9 cellular contexts compared by ENCODE assay signal in genomic region chr4:182449960-182450359, GRCh38.
DNase-seq lines count a peak whose midpoint lies in the region; ATAC-seq and TF ChIP-seq lines count a peak whose summit lies in the region.
"Had no signal": no experiment of that assay in that cellular context is flagged by ENCODE, and none has a peak within 500 bp of the region (broad histone marks: within the 10 kb centered on the region; RNA-seq: fewer than 3 reads in every experiment).

No MANE protein-coding gene starts in this region.

- H3K4me1 ChIP-seq in vagina (peaks cover 21% of the 10 kb centered on the region), body of pancreas (peaks cover 15% of the 10 kb centered on the region)

- intact Hi-C loops in vagina (cut with DNase I), result no loop called here
- intact Hi-C loops in body of pancreas (cut with DNase I), result no loop called here

- peak overlapping the region; percentile 76 for H3K4me3 Mint-ChIP-seq in stimulated activated naive CD8-positive, alpha-beta T cell treated with anti-CD3 and anti-CD28 coated beads, Interleukin-15, Interleukin-2, amounts not matched to agents 100 ng/mL and 50 ng/mL, for 24 hours
- H3K4me3 Mint-ChIP-seq in mesothelial cell of epicardium, result peak overlapping the region; percentile 95

- H3K27me3 Mint-ChIP-seq in stimulated activated naive CD8-positive, alpha-beta T cell treated with anti-CD3 and anti-CD28 coated beads, Interleukin-15, Interleukin-2, amounts not matched to agents 100 ng/mL and 50 ng/mL, for 24 hours, result peaks cover 73% of the 10 kb centered on the region
- H3K27me3 Mint-ChIP-seq in mesothelial cell of epicardium (ENCODE audit: low read depth), result no peaks in the 10 kb centered on the region

- no peak for TF ChIP-seq POLR2A in vagina (IDR thresholded peaks at IDR 0.05)
- TF ChIP-seq POLR2A in body of pancreas (IDR thresholded peaks at IDR 0.05), result no peak

- peaks cover 21% of the 10 kb centered on the region for H3K4me1 Mint-ChIP-seq in stimulated activated naive CD8-positive, alpha-beta T cell treated with anti-CD3 and anti-CD28 coated beads, Interleukin-15, Interleukin-2, amounts not matched to agents 100 ng/mL and 50 ng/mL, for 24 hours (ENCODE audit: low read depth)
- H3K4me1 Mint-ChIP-seq in mesothelial cell of epicardium, result peaks cover 55% of the 10 kb centered on the region

- H3K9me3 Mint-ChIP-seq in stimulated activated naive CD8-positive, alpha-beta T cell treated with anti-CD3 and anti-CD28 coated beads, Interleukin-15, Interleukin-2, amounts not matched to agents 100 ng/mL and 50 ng/mL, for 24 hours, result no peaks in the 10 kb centered on the region
- H3K9me3 Mint-ChIP-seq in mesothelial cell of epicardium, result no peaks in the 10 kb centered on the region

- H3K27me3 ChIP-seq in vagina (no peaks in the 10 kb centered on the region), body of pancreas (peaks cover 0 to 7% of the 10 kb centered on the region in 2 donors)

- H3K9me3 ChIP-seq in vagina (no peaks in the 10 kb centered on the region), body of pancreas (no peaks in the 10 kb centered on the region)

- no peak overlapping the region for H3K27ac Mint-ChIP-seq in stimulated activated naive CD8-positive, alpha-beta T cell treated with anti-CD3 and anti-CD28 coated beads, Interleukin-15, Interleukin-2, amounts not matched to agents 100 ng/mL and 50 ng/mL, for 24 hours
- H3K27ac Mint-ChIP-seq in mesothelial cell of epicardium, result peak overlapping the region; percentile 94

- H3K4me3 ChIP-seq in vagina (peak overlapping the region; percentile 74 to 78), body of pancreas (peak overlapping the region in 1 of 2 donors; percentile 21)

- TF ChIP-seq CTCF in mesothelial cell of epicardium (IDR thresholded peaks at IDR 0.05; ENCODE audit: unreplicated experiment) (no peak), vagina (IDR thresholded peaks at IDR 0.05) (no peak), body of pancreas (IDR thresholded peaks at IDR 0.05) (no peak)

- H3K27ac ChIP-seq in caudate nucleus (ENCODE audit: low read depth, low read length) (peak overlapping the region; percentile 39), vagina (peak overlapping the region; percentile 65), body of pancreas (no peak overlapping the region)

- ATAC-seq in stimulated activated naive CD8-positive, alpha-beta T cell treated with anti-CD3 and anti-CD28 coated beads, Interleukin-15, Interleukin-2, amounts not matched to agents 100 U/mL and 50 U/mL, for 24 hours, result no peak
- ATAC-seq in body of pancreas, result no peak
- ATAC-seq in HG03159 (IDR thresholded peaks at IDR 0.05; ENCODE audit: unreplicated experiment), result no peak

- no peak for DNase-seq in stimulated activated naive CD8-positive, alpha-beta T cell treated with anti-CD3 and anti-CD28 coated beads, Interleukin-15, Interleukin-2, amounts not matched to agents 100 U/mL and 50 U/mL, for 24 hours
- DNase-seq in caudate nucleus (lab: John Stamatoyannopoulos, UW), result no peak
- no peak for DNase-seq in mesothelial cell of epicardium (ENCODE audit: low spot score in 2 of 2, unreplicated experiment in 2 of 2)
- no peak for DNase-seq in vagina (ENCODE audit: extremely low spot score in 2 of 2)
- DNase-seq in body of pancreas, result no peak
- no peak for DNase-seq in SIG-M5 treated with dmso at 0.1 percent for 504 hours (lab: John Stamatoyannopoulos, UW; ENCODE audit: unreplicated experiment)
- DNase-seq: Kasumi-1 had no signal

- H3K36me3 Mint-ChIP-seq in stimulated activated naive CD8-positive, alpha-beta T cell treated with anti-CD3 and anti-CD28 coated beads, Interleukin-15, Interleukin-2, amounts not matched to agents 100 ng/mL and 50 ng/mL, for 24 hours (ENCODE audit: low read depth), result peaks cover 5% of the 10 kb centered on the region
- H3K36me3 Mint-ChIP-seq in mesothelial cell of epicardium, result no peaks in the 10 kb centered on the region

- 7 to 12% methylated on average over 3 of the region's 3 CpGs for WGBS in body of pancreas, 2 donors

- H3K36me3 ChIP-seq in vagina (no peaks in the 10 kb centered on the region), body of pancreas (replicated peaks in 1 of 2; ENCODE audit: insufficient read depth in 1 of 2, low read depth in 2 of 2) (no peaks in the 10 kb centered on the region)

Comparison
In these comparisons a context has a peak if more than half of its experiments do, and no peak if none do; other contexts are left out.
1. H3K27ac ChIP-seq: peak in caudate nucleus (single experiment) and vagina (single experiment); none in body of pancreas (0 of 4).